Comparison of ENCODE assay signal across 2 cellular contexts in the genomic region with DNA sequence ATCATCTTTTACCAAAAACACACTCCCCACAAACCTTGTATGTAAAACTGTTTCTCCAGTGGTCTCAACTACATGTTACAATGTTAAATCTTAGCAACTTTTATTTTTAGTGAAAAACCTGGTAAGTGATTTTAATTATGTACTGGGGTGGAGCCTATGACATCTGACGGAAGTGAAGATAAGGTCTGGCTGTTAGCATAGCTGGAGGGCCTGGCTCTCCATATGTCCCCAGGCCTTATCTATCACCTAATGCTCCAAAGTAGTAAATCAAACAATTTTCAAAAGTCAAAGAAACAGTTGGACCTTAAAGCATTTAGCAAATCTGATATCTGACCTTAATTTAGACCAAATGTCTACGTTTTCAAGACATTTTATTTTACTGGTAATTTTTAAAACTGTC.
TF ChIP-seq lines count a peak whose summit lies in the region.

No MANE protein-coding gene starts in this region.

TF ChIP-seq in HCT116, 20 proteins besides CTCF, POLR2A, EP300 and RAD21 (continued from another document):
- TF ChIP-seq, protein P1, sequence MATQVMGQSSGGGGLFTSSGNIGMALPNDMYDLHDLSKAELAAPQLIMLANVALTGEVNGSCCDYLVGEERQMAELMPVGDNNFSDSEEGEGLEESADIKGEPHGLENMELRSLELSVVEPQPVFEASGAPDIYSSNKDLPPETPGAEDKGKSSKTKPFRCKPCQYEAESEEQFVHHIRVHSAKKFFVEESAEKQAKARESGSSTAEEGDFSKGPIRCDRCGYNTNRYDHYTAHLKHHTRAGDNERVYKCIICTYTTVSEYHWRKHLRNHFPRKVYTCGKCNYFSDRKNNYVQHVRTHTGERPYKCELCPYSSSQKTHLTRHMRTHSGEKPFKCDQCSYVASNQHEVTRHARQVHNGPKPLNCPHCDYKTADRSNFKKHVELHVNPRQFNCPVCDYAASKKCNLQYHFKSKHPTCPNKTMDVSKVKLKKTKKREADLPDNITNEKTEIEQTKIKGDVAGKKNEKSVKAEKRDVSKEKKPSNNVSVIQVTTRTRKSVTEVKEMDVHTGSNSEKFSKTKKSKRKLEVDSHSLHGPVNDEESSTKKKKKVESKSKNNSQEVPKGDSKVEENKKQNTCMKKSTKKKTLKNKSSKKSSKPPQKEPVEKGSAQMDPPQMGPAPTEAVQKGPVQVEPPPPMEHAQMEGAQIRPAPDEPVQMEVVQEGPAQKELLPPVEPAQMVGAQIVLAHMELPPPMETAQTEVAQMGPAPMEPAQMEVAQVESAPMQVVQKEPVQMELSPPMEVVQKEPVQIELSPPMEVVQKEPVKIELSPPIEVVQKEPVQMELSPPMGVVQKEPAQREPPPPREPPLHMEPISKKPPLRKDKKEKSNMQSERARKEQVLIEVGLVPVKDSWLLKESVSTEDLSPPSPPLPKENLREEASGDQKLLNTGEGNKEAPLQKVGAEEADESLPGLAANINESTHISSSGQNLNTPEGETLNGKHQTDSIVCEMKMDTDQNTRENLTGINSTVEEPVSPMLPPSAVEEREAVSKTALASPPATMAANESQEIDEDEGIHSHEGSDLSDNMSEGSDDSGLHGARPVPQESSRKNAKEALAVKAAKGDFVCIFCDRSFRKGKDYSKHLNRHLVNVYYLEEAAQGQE (IDR thresholded peaks at IDR 0.05; ENCODE audit: low read depth): no peak
- no peak for TF ChIP-seq SIN3A (IDR thresholded peaks at IDR 0.05; ENCODE audit: low read depth)
- TF ChIP-seq, protein P2, sequence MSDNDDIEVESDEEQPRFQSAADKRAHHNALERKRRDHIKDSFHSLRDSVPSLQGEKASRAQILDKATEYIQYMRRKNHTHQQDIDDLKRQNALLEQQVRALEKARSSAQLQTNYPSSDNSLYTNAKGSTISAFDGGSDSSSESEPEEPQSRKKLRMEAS (IDR thresholded peaks at IDR 0.05): no peak
- no peak for TF ChIP-seq EGR1 (IDR thresholded peaks at IDR 0.05; ENCODE audit: low read depth)
- no peak for TF ChIP-seq YY1 (IDR thresholded peaks at IDR 0.05; ENCODE audit: extremely low read depth, insufficient replicate concordance, low read depth, low read length)
- TF ChIP-seq ZNF274 (IDR thresholded peaks at IDR 0.05; ENCODE audit: low read depth, low read length): no peak
- TF ChIP-seq ELF1 (IDR thresholded peaks at IDR 0.05; ENCODE audit: borderline replicate concordance, low read depth): no peak
- no peak for TF ChIP-seq ZFX (IDR thresholded peaks at IDR 0.05)
- TF ChIP-seq ATF3 (IDR thresholded peaks at IDR 0.05): no peak
- no peak for TF ChIP-seq ZBTB33 (IDR thresholded peaks at IDR 0.05; ENCODE audit: extremely low read depth, insufficient replicate concordance, low read length)
- TF ChIP-seq EZH2 (IDR thresholded peaks at IDR 0.05): no peak
- no peak for TF ChIP-seq FOSL1 (IDR thresholded peaks at IDR 0.05; ENCODE audit: low read depth)
- TF ChIP-seq EZH2phosphoT487 (IDR thresholded peaks at IDR 0.05; ENCODE audit: borderline replicate concordance): no peak
- no peak for TF ChIP-seq TCF7L2 (IDR thresholded peaks at IDR 0.05; ENCODE audit: borderline replicate concordance, extremely low read depth, insufficient read depth, insufficient read length)
- no peak for TF ChIP-seq SP1 (IDR thresholded peaks at IDR 0.05; ENCODE audit: low read depth)
TF ChIP-seq in HCT116: peak in this region for 0.

TF ChIP-seq in SK-N-SH treated with all-trans-retinoic acid at 6 μM for 48 hours, 23 proteins besides CTCF, POLR2A, EP300 and RAD21:
- TF ChIP-seq, protein P3, sequence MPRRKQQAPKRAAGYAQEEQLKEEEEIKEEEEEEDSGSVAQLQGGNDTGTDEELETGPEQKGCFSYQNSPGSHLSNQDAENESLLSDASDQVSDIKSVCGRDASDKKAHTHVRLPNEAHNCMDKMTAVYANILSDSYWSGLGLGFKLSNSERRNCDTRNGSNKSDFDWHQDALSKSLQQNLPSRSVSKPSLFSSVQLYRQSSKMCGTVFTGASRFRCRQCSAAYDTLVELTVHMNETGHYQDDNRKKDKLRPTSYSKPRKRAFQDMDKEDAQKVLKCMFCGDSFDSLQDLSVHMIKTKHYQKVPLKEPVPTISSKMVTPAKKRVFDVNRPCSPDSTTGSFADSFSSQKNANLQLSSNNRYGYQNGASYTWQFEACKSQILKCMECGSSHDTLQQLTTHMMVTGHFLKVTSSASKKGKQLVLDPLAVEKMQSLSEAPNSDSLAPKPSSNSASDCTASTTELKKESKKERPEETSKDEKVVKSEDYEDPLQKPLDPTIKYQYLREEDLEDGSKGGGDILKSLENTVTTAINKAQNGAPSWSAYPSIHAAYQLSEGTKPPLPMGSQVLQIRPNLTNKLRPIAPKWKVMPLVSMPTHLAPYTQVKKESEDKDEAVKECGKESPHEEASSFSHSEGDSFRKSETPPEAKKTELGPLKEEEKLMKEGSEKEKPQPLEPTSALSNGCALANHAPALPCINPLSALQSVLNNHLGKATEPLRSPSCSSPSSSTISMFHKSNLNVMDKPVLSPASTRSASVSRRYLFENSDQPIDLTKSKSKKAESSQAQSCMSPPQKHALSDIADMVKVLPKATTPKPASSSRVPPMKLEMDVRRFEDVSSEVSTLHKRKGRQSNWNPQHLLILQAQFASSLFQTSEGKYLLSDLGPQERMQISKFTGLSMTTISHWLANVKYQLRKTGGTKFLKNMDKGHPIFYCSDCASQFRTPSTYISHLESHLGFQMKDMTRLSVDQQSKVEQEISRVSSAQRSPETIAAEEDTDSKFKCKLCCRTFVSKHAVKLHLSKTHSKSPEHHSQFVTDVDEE (CRISPR knock-in tag; IDR thresholded peaks at IDR 0.05): peak; percentile 76; the same call in 1 of the 2 replicates
- no peak for TF ChIP-seq BACH2 (CRISPR knock-in tag; IDR thresholded peaks at IDR 0.05; ENCODE audit: borderline replicate concordance)
- TF ChIP-seq TCF4 (CRISPR knock-in tag; IDR thresholded peaks at IDR 0.05; ENCODE audit: borderline replicate concordance): peak; percentile 62; the same call in 1 of the 2 replicates
